7 cellular contexts compared by ENCODE assay signal in genomic region chr6:32195652-32195901, GRCh38. TPM values are rescaled to one million over a fixed set of nuclear protein-coding genes. Genes with fewer than 3 reads are reported as not detected.
DNase-seq lines count a peak whose midpoint lies in the region; ATAC-seq and FAIRE-seq lines count a peak whose summit lies in the region.

No MANE protein-coding gene starts in this region.

- H3K4me1 Mint-ChIP-seq in activated CD4-positive, alpha-beta T cell treated with anti-CD3 and anti-CD28 coated beads, Interleukin-2, amount 10 ng/mL, durations not matched to agents 24 days and 14 days = peaks cover 40% of the 10 kb centered on the region

- H3K27ac Mint-ChIP-seq in activated CD4-positive, alpha-beta T cell treated with anti-CD3 and anti-CD28 coated beads, Interleukin-2, amount 10 ng/mL, durations not matched to agents 24 days and 14 days = peak overlapping the region; percentile 99

- DNase-seq in GM18507 (ENCODE audit: extremely low spot score, insufficient read length, low read depth) (peak; percentile 87), NCI-H510A (lab: John Stamatoyannopoulos, UW) (peak; percentile 100), kidney glomerular epithelial cell (lab: John Stamatoyannopoulos, UW) (peak; percentile 96)
- DNase-seq in activated CD4-positive, alpha-beta T cell treated with anti-CD3 and anti-CD28 coated beads, Interleukin-2, amount 10 ng/mL, durations not matched to agents 24 days and 14 days = peak; percentile 100
- peak; percentile 100 for DNase-seq in stimulated activated CD4-positive, alpha-beta T cell treated with anti-CD3 and anti-CD28 coated beads, Interleukin-1b, Interleukin-23, amount 100 ng/mL, for 24 hours (ENCODE audit: low read depth in 4 of 4, low spot score in 1 of 4)

- peak overlapping the region; percentile 98 for H3K4me3 Mint-ChIP-seq in activated CD4-positive, alpha-beta T cell treated with anti-CD3 and anti-CD28 coated beads, Interleukin-2, amount 10 ng/mL, durations not matched to agents 24 days and 14 days

- peaks cover 9% of the 10 kb centered on the region for H3K36me3 Mint-ChIP-seq in activated CD4-positive, alpha-beta T cell treated with anti-CD3 and anti-CD28 coated beads, Interleukin-2, amount 10 ng/mL, durations not matched to agents 24 days and 14 days (ENCODE audit: low read depth)

- FAIRE-seq in GM18507 (lab: Jason Lieb, UNC) (peak; percentile 99), colon (lab: Jason Lieb, UNC) (peak; percentile 61)

- peaks cover 2% of the 10 kb centered on the region for H3K27me3 Mint-ChIP-seq in activated CD4-positive, alpha-beta T cell treated with anti-CD3 and anti-CD28 coated beads, Interleukin-2, amount 10 ng/mL, durations not matched to agents 24 days and 14 days

- intact Hi-C loops in activated CD4-positive, alpha-beta T cell treated with anti-CD3 and anti-CD28 coated beads, Interleukin-2, amount 10 ng/mL, durations not matched to agents 24 days and 14 days (cut with micrococcal nuclease) = loop anchor here (1.0 to 10.0 kb wide), 9 partner anchors 17 to 1981 kb away; partner anchors contain the start of genes FKBPL, PPT2, PSMB9 and RGL2

- no peaks in the 10 kb centered on the region for H3K9me3 Mint-ChIP-seq in activated CD4-positive, alpha-beta T cell treated with anti-CD3 and anti-CD28 coated beads, Interleukin-2, amount 10 ng/mL, durations not matched to agents 24 days and 14 days

- peak; percentile 74 for ATAC-seq in HG03280 (IDR thresholded peaks at IDR 0.05; ENCODE audit: unreplicated experiment)

RNA-seq across cellular contexts. Expression of gene GPSM3, which starts 3.1 kb away (rescaled TPM):
- 81.1 and 82.4 TPM in 2 replicates for total RNA-seq in activated CD4-positive, alpha-beta T cell treated with anti-CD3 and anti-CD28 coated beads, Interleukin-2, amount 10 ng/mL, durations not matched to agents 24 days and 14 days

RNA-seq across cellular contexts. Expression of gene PBX2, which starts 5.6 kb away (rescaled TPM):
- total RNA-seq in activated CD4-positive, alpha-beta T cell treated with anti-CD3 and anti-CD28 coated beads, Interleukin-2, amount 10 ng/mL, durations not matched to agents 24 days and 14 days = 88.1 and 92.7 TPM in 2 replicates

RNA-seq across cellular contexts. Expression of gene AGER, which starts 11.5 kb away (rescaled TPM):
- 20.7 and 24.1 TPM in 2 replicates for total RNA-seq in activated CD4-positive, alpha-beta T cell treated with anti-CD3 and anti-CD28 coated beads, Interleukin-2, amount 10 ng/mL, durations not matched to agents 24 days and 14 days

RNA-seq across cellular contexts. Expression of gene RNF5, which starts 17.4 kb away (rescaled TPM):
- total RNA-seq in activated CD4-positive, alpha-beta T cell treated with anti-CD3 and anti-CD28 coated beads, Interleukin-2, amount 10 ng/mL, durations not matched to agents 24 days and 14 days = 59.9 and 62.6 TPM in 2 replicates

RNA-seq across cellular contexts. Expression of gene AGPAT1, which starts 19.7 kb away (rescaled TPM):
- 31.4 and 32.6 TPM in 2 replicates for total RNA-seq in activated CD4-positive, alpha-beta T cell treated with anti-CD3 and anti-CD28 coated beads, Interleukin-2, amount 10 ng/mL, durations not matched to agents 24 days and 14 days

Comparison
In these comparisons a context has a peak if more than half of its experiments do, and no peak if none do; other contexts are left out.
1. Peak in every context shown above with its lines: DNase-seq and ATAC-seq.